ENCODE assay signal across 15 cellular contexts in genomic region chr2:25497862-25498407, GRCh38.
DNase-seq lines count a peak whose midpoint lies in the region; ATAC-seq, FAIRE-seq and TF ChIP-seq lines count a peak whose summit lies in the region.
"Had no signal": no experiment of that assay in that cellular context is flagged by ENCODE, and none has a peak within 500 bp of the region (broad histone marks: within the 10 kb centered on the region; RNA-seq: fewer than 3 reads in every experiment).

No MANE protein-coding gene starts in this region.

- H3K27me3 Mint-ChIP-seq in memory B cell = no peaks in the 10 kb centered on the region
- H3K27me3 Mint-ChIP-seq in CD14-positive monocyte (ENCODE audit: low read depth in 3 of 3) = no peaks in the 10 kb centered on the region
- no peaks in the 10 kb centered on the region for H3K27me3 Mint-ChIP-seq in effector memory CD8-positive, alpha-beta T cell

- H3K36me3 Mint-ChIP-seq in memory B cell = no peaks in the 10 kb centered on the region
- H3K36me3 Mint-ChIP-seq in CD14-positive monocyte = no peaks in the 10 kb centered on the region
- H3K36me3 Mint-ChIP-seq in effector memory CD8-positive, alpha-beta T cell (ENCODE audit: insufficient read depth) = no peaks in the 10 kb centered on the region

- no peak for DNase-seq in GM12891 (ENCODE audit: insufficient read length, low spot score)
- DNase-seq in memory B cell (ENCODE audit: low spot score in 2 of 2) = no peak
- no peak for DNase-seq in kidney glomerular epithelial cell (lab: John Stamatoyannopoulos, UW)
- no peak for DNase-seq in stimulated activated CD4-positive, alpha-beta T cell treated with anti-CD3 and anti-CD28 coated beads, Interleukin-1b, Interleukin-23, amount 100 ng/mL, for 48 hours
- no peak for DNase-seq in CD14-positive monocyte (ENCODE audit: low spot score)
- no peak for DNase-seq in effector memory CD8-positive, alpha-beta T cell
- DNase-seq: activated naive CD4-positive, alpha-beta T cell treated with anti-CD3 and anti-CD28 coated beads for 36 hours; DMS79 treated with DMSO at 0.1 percent for 48 hours; Karpas-422; NCI-H1930; SJCRH30 had no signal

- peak overlapping the region; percentile 24 for H3K4me3 Mint-ChIP-seq in memory B cell
- no peak overlapping the region for H3K4me3 Mint-ChIP-seq in CD14-positive monocyte
- H3K4me3 Mint-ChIP-seq in effector memory CD8-positive, alpha-beta T cell = no peak overlapping the region
- H3K4me3 Mint-ChIP-seq: activated naive CD4-positive, alpha-beta T cell treated with anti-CD3 and anti-CD28 coated beads for 36 hours had no signal

- peak overlapping the region; percentile 36 for H3K27ac Mint-ChIP-seq in memory B cell
- no peak overlapping the region for H3K27ac Mint-ChIP-seq in CD14-positive monocyte
- no peak overlapping the region for H3K27ac Mint-ChIP-seq in effector memory CD8-positive, alpha-beta T cell
- H3K27ac Mint-ChIP-seq: activated naive CD4-positive, alpha-beta T cell treated with anti-CD3 and anti-CD28 coated beads for 36 hours had no signal

- intact Hi-C loops in CD14-positive monocyte (cut with micrococcal nuclease) = no loop called here

- FAIRE-seq in GM12891 (lab: Jason Lieb, UNC) = peak; percentile 38
- FAIRE-seq: endometrium had no signal

- H3K9me3 Mint-ChIP-seq in memory B cell = no peaks in the 10 kb centered on the region
- peaks cover 0 to 3% (median 0%) of the 10 kb centered on the region in 7 donors for H3K9me3 Mint-ChIP-seq in CD14-positive monocyte
- no peaks in the 10 kb centered on the region for H3K9me3 Mint-ChIP-seq in effector memory CD8-positive, alpha-beta T cell
- H3K9me3 Mint-ChIP-seq: activated naive CD4-positive, alpha-beta T cell treated with anti-CD3 and anti-CD28 coated beads for 36 hours had no signal

- TF ChIP-seq POLR2A in GM12891 (IDR thresholded peaks at IDR 0.05; ENCODE audit: low read depth, low read length) = no peak

- no peak for TF ChIP-seq CTCF in CD14-positive monocyte (IDR thresholded peaks at IDR 0.05)

- H3K4me1 Mint-ChIP-seq in memory B cell (peaks cover 12% of the 10 kb centered on the region), CD14-positive monocyte (no peaks in the 10 kb centered on the region)
- peaks cover 0 to 4% of the 10 kb centered on the region in 2 donors for H3K4me1 Mint-ChIP-seq in effector memory CD8-positive, alpha-beta T cell (ENCODE audit: low read depth in 2 of 2)

- ATAC-seq in GM21367 (IDR thresholded peaks at IDR 0.05; ENCODE audit: unreplicated experiment) (peak; percentile 56), HG03378 (IDR thresholded peaks at IDR 0.05; ENCODE audit: unreplicated experiment) (peak; percentile 59), memory B cell (ENCODE audit: low read depth) (peak; percentile 51)
- no peak for ATAC-seq in effector memory CD8-positive, alpha-beta T cell (replicated peaks)
- ATAC-seq: gastroesophageal sphincter had no signal

TF ChIP-seq in GM12891, 5 proteins besides CTCF, POLR2A, EP300 and RAD21:
- no peak for TF ChIP-seq POU2F2 (IDR thresholded peaks at IDR 0.05; ENCODE audit: low read depth, low read length)
- peak; percentile 87 for TF ChIP-seq SPI1 (IDR thresholded peaks at IDR 0.05; ENCODE audit: low read depth, low read length)
